30 cellular contexts compared by ENCODE assay signal in genomic region chr12:124871297-124871696, GRCh38.
"Had no signal": no experiment of that assay in that cellular context is flagged by ENCODE, and none has a peak within 500 bp of the region (broad histone marks: within the 10 kb centered on the region; RNA-seq: fewer than 3 reads in every experiment).

No MANE protein-coding gene starts in this region.

- H3K4me3 ChIP-seq: SJCRH30, SK-N-MC had no signal

- DNase-seq: activated CD4-positive, alpha-beta T cell treated with anti-CD3 and anti-CD28 coated beads for 36 hours; activated CD4-positive, alpha-beta T cell treated with anti-CD3 and anti-CD28 coated beads, Interleukin-2, amount 10 ng/mL, durations not matched to agents 7 days and 5 days; activated CD4-positive, alpha-beta T cell treated with anti-CD3 and anti-CD28 coated beads, Interleukin-2, amount 50 U/mL, for 48 hours; activated CD8-positive, alpha-beta memory T cell treated with anti-CD3 and anti-CD28 coated beads, Interleukin-2, amount 50 U/mL, for 4 hours; activated CD8-positive, alpha-beta T cell treated with anti-CD3 and anti-CD28 coated beads, Interleukin-2, amount 10 ng/mL, durations not matched to agents 7 days and 5 days; activated gamma-delta T cell treated with Interleukin-2 at 50 U/mL for 16 hours; activated naive CD4-positive, alpha-beta T cell treated with anti-CD3 and anti-CD28 coated beads for 36 hours; activated T-cell treated with anti-CD3 and anti-CD28 coated beads for 4 hours; activated T-cell treated with anti-CD3 and anti-CD28 coated beads, Interleukin-2, amount 50 U/mL, for 4 hours; anterior cingulate cortex; central memory CD4-positive, alpha-beta T cell; MM.1S; MV-4-11; NCI-H1092; NCI-H1436 treated with DMSO at 0.1 percent for 48 hours; NCI-H1694 treated with DMSO at 0.1 percent for 48 hours; NCI-H2029; NCI-H2107; NCI-H2171 treated with DMSO at 0.1 percent for 48 hours; NCI-H2227 treated with DMSO at 0.1 percent for 48 hours; NCI-H446; NCI-H524 treated with DMSO at 0.1 percent for 48 hours; SHP77; T1000 had no signal

- H3K9ac ChIP-seq: KMS-11 had no signal

- H3K27me3 ChIP-seq: SJCRH30 had no signal

- H3K4me2 ChIP-seq: KMS-11 had no signal

- H3K9me3 ChIP-seq: SJCRH30 had no signal

- ATAC-seq: activated CD4-positive, alpha-beta T cell treated with anti-CD3 and anti-CD28 coated beads for 36 hours; activated CD4-positive, CD25-positive, alpha-beta regulatory T cell treated with anti-CD3 and anti-CD28 coated beads, Interleukin-2, amount 50 U/mL, for 24 hours; activated CD8-positive, alpha-beta T cell treated with anti-CD3 and anti-CD28 coated beads, Interleukin-2, amount 10 ng/mL, durations not matched to agents 7 days and 5 days; activated naive CD4-positive, alpha-beta T cell treated with anti-CD3 and anti-CD28 coated beads, Interleukin-2, amount 50 U/mL, for 72 hours; activated T-cell treated with anti-CD3 and anti-CD28 coated beads, Interleukin-2, amount 50 U/mL, for 4 hours; Panc1 had no signal

- H3K36me3 ChIP-seq: SJCRH30 had no signal

- H3K27ac ChIP-seq: KMS-11, SJCRH30, SK-N-MC had no signal

- H3K4me1 ChIP-seq: SJCRH30 had no signal
